In genomic region chr18:9474103-9474982, GRCh38 we compare ENCODE assay signal across 8 cellular contexts.
DNase-seq lines count a peak whose midpoint lies in the region; ATAC-seq and TF ChIP-seq lines count a peak whose summit lies in the region.

No MANE protein-coding gene starts in this region.

- peaks cover 29% of the 10 kb centered on the region for H3K36me3 Mint-ChIP-seq in activated T-cell treated with anti-CD3 and anti-CD28 coated beads, Interleukin-2, amount 50 U/mL, for 24 hours (ENCODE audit: low read depth)

- no peak for TF ChIP-seq CTCF in astrocyte of the spinal cord (IDR thresholded peaks at IDR 0.05; ENCODE audit: low read depth, low read length)

- peak overlapping the region; percentile 77 for H3K9ac ChIP-seq in iPS-15b (ENCODE audit: low read depth, low read length)

- peak overlapping the region; percentile 95 for H3K27ac Mint-ChIP-seq in activated T-cell treated with anti-CD3 and anti-CD28 coated beads, Interleukin-2, amount 50 U/mL, for 24 hours

- no peak for DNase-seq in activated T-cell treated with anti-CD3 and anti-CD28 coated beads, Interleukin-2, amount 50 U/mL, for 24 hours
- DNase-seq in activated T-cell treated with anti-CD3 and anti-CD28 coated beads, Interleukin-2, amount 50 U/mL, for 48 hours, result no peak
- DNase-seq in NCI-H2227 treated with DMSO at 0.1 percent for 48 hours (lab: John Stamatoyannopoulos, UW), result peak; percentile 95
- DNase-seq in astrocyte of the spinal cord (ENCODE audit: low read depth, low spot score), result no peak

- no peaks in the 10 kb centered on the region for H3K27me3 ChIP-seq in iPS-15b (ENCODE audit: control insufficient read depth, insufficient read depth, low read length)

- peak overlapping the region; percentile 89 for H3K4me3 Mint-ChIP-seq in activated T-cell treated with anti-CD3 and anti-CD28 coated beads, Interleukin-2, amount 50 U/mL, for 24 hours

- peaks cover 16% of the 10 kb centered on the region for H3K27me3 Mint-ChIP-seq in activated T-cell treated with anti-CD3 and anti-CD28 coated beads, Interleukin-2, amount 50 U/mL, for 24 hours

- H3K4me1 Mint-ChIP-seq in activated T-cell treated with anti-CD3 and anti-CD28 coated beads, Interleukin-2, amount 50 U/mL, for 24 hours (ENCODE audit: low read depth), result peaks cover 33% of the 10 kb centered on the region

- no peaks in the 10 kb centered on the region for H3K9me3 ChIP-seq in iPS-15b (ENCODE audit: control insufficient read depth, insufficient read depth, low read length)

- peaks cover 3% of the 10 kb centered on the region for H3K4me1 ChIP-seq in iPS-15b (ENCODE audit: control insufficient read depth, insufficient read depth, low read length)

- ATAC-seq in GM19035 (IDR thresholded peaks at IDR 0.05; ENCODE audit: unreplicated experiment) (no peak), HG03457 (IDR thresholded peaks at IDR 0.05; ENCODE audit: unreplicated experiment) (no peak)

- in situ Hi-C loops in astrocyte of the spinal cord (cut with HindIII; ENCODE audit: low sequenced_read_pairs), result no loop called here

- peaks cover 2% of the 10 kb centered on the region for H3K36me3 ChIP-seq in iPS-15b (ENCODE audit: control insufficient read depth, insufficient read depth, low read length)

- peaks cover 4% of the 10 kb centered on the region for H3K9me3 Mint-ChIP-seq in activated T-cell treated with anti-CD3 and anti-CD28 coated beads, Interleukin-2, amount 50 U/mL, for 24 hours

- H3K4me3 ChIP-seq in astrocyte of the spinal cord (ENCODE audit: low read depth, low read length) (peak overlapping the region; percentile 71), iPS-15b (ENCODE audit: low read depth, low read length) (peak overlapping the region; percentile 91), skin epidermis (peak overlapping the region; percentile 68 to 98 (median 77))

- H3K27ac ChIP-seq in skin epidermis, result peak overlapping the region; percentile 23 to 98 (median 93)
